In the genomic region with DNA sequence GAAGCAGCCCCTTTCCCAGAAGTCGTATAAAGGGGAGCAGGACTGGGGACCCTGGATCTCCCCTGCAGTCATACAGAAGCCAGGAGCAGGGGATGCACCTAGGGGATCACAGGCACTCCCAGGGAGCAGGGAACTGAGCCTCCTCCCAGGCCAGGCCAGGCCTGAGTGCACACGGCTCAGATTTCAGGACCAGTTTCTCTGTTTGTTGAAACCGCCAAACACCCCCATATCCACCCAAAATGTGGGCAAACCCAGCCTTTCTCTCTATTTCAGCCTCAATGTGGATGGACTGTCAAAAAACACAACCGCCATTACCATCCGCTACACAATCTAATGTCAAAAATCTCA, we compare ENCODE assay signal across 21 cellular contexts. TPM values are rescaled to one million over a fixed set of nuclear protein-coding genes. Genes with fewer than 3 reads are reported as not detected.
DNase-seq lines count a peak whose midpoint lies in the region; ATAC-seq and TF ChIP-seq lines count a peak whose summit lies in the region.
"Had no signal": no experiment of that assay in that cellular context is flagged by ENCODE, and none has a peak within 500 bp of the region (broad histone marks: within the 10 kb centered on the region; RNA-seq: fewer than 3 reads in every experiment).

No MANE protein-coding gene starts in this region.

- ATAC-seq in left cardiac atrium (no peak), gastroesophageal sphincter (no peak), aorta (ENCODE audit: low FRiP score) (no peak), GM21717 (IDR thresholded peaks at IDR 0.05; ENCODE audit: unreplicated experiment) (no peak), HG03469 (IDR thresholded peaks at IDR 0.05; ENCODE audit: unreplicated experiment) (no peak)
- ATAC-seq: HCT116; left lung; pancreas; stimulated activated naive CD8-positive, alpha-beta T cell treated with anti-CD3 and anti-CD28 coated beads, Interleukin-15, Interleukin-2, amounts not matched to agents 100 U/mL and 50 U/mL, for 24 hours had no signal

- no peak for TF ChIP-seq POLR2A in gastroesophageal sphincter (IDR thresholded peaks at IDR 0.05)

- H3K27ac Mint-ChIP-seq in osteocyte (ENCODE audit: unreplicated experiment), result peak overlapping the region; percentile 70

- H3K9me3 ChIP-seq in left ventricle myocardium inferior (replicated peaks) (peaks cover 12% of the 10 kb centered on the region), gastroesophageal sphincter (no peaks in the 10 kb centered on the region), aorta (ENCODE audit: control insufficient read depth, low read length) (no peaks in the 10 kb centered on the region)
- H3K9me3 ChIP-seq: BLaER1, colonic mucosa, pancreas had no signal

- in situ Hi-C loops in GM13977 (cut with MboI; ENCODE audit: low pct_unique_long_range_greater_than_20kb, low sequenced_read_pairs, unreplicated experiment), result no loop called here

- H3K36me3 ChIP-seq in left ventricle myocardium inferior (no peaks in the 10 kb centered on the region), gastroesophageal sphincter (no peaks in the 10 kb centered on the region), aorta (ENCODE audit: control insufficient read depth in 1 of 2, insufficient read depth in 2 of 2, low read length in 1 of 2) (no peaks in the 10 kb centered on the region)
- H3K36me3 ChIP-seq: BLaER1, colonic mucosa, left lung, pancreas had no signal

- H3K4me1 Mint-ChIP-seq in osteocyte (ENCODE audit: unreplicated experiment), result peaks cover 84% of the 10 kb centered on the region

- peaks cover 51% of the 10 kb centered on the region for H3K36me3 Mint-ChIP-seq in osteocyte (ENCODE audit: unreplicated experiment)

- H3K27ac ChIP-seq in left ventricle myocardium inferior (replicated peaks) (peak overlapping the region; percentile 64), gastroesophageal sphincter (peak overlapping the region; percentile 62 to 97 (median 90)), aorta (ENCODE audit: low read depth in 1 of 2, low read length in 2 of 2) (peak overlapping the region; percentile 49 to 90)
- H3K27ac ChIP-seq: BLaER1, colonic mucosa, left lung, pancreas, VCaP had no signal

- 47% methylated on average over 2 of the region's 5 CpGs; no CpG with 5 or more reads in 1 of the 2 donors for WGBS in gastroesophageal sphincter (ENCODE audit: low coverage in 1 of 2), 2 donors
- WGBS in aorta, 2 donors, result 32 to 51% methylated on average over 5 of the region's 5 CpGs

- no peaks in the 10 kb centered on the region for H3K27me3 Mint-ChIP-seq in osteocyte (ENCODE audit: unreplicated experiment)

- no peaks in the 10 kb centered on the region for H3K9me3 Mint-ChIP-seq in osteocyte (ENCODE audit: unreplicated experiment)

- H3K4me3 Mint-ChIP-seq in osteocyte (ENCODE audit: unreplicated experiment), result peak overlapping the region; percentile 44

- no peak for DNase-seq in left ventricle myocardium inferior
- no peak for DNase-seq in left cardiac atrium
- DNase-seq in osteocyte (ENCODE audit: extremely low spot score, unreplicated experiment), result no peak
- no peak for DNase-seq in aorta
- no peak for DNase-seq in GM13977 (ENCODE audit: low spot score)
- DNase-seq: activated CD4-positive, alpha-beta T cell treated with anti-CD3 and anti-CD28 coated beads, Interleukin-2, amount 50 U/mL, for 48 hours; activated naive CD4-positive, alpha-beta T cell; colonic mucosa; foreskin melanocyte; left lung; NCI-H1417; NCI-H526; pancreas; SHP77; stimulated activated naive CD8-positive, alpha-beta T cell treated with anti-CD3 and anti-CD28 coated beads, Interleukin-15, Interleukin-2, amounts not matched to agents 100 U/mL and 50 U/mL, for 24 hours had no signal

- TF ChIP-seq CTCF in left ventricle myocardium inferior (IDR thresholded peaks at IDR 0.05; ENCODE audit: borderline replicate concordance) (no peak), gastroesophageal sphincter (IDR thresholded peaks at IDR 0.05) (no peak), osteocyte (IDR thresholded peaks at IDR 0.05) (no peak), GM13977 (IDR thresholded peaks at IDR 0.05; ENCODE audit: extremely low read depth, insufficient read depth, missing control alignments) (no peak)

- H3K4me1 ChIP-seq in left ventricle myocardium inferior (peaks cover 50% of the 10 kb centered on the region), gastroesophageal sphincter (peaks cover 0 to 91% (median 2%) of the 10 kb centered on the region in 3 donors), aorta (ENCODE audit: control insufficient read depth in 1 of 2, insufficient read depth in 2 of 2, low read length in 2 of 2) (peaks cover 0 to 4% of the 10 kb centered on the region in 2 donors)
- H3K4me1 ChIP-seq: BLaER1, colonic mucosa, pancreas had no signal

- H3K27me3 ChIP-seq in left ventricle myocardium inferior (ENCODE audit: low read depth) (no peaks in the 10 kb centered on the region), gastroesophageal sphincter (no peaks in the 10 kb centered on the region), aorta (ENCODE audit: control insufficient read depth in 1 of 2, insufficient read depth in 2 of 2, low read length in 1 of 2) (no peaks in the 10 kb centered on the region)
- H3K27me3 ChIP-seq: BLaER1, colonic mucosa, pancreas had no signal

- intact Hi-C loops in left ventricle myocardium inferior (cut with micrococcal nuclease), result no loop called here
- intact Hi-C loops in left cardiac atrium (cut with DNase I), result no loop called here
- intact Hi-C loops in aorta (cut with DNase I), result loop anchor here in 1 of 2 donors (10.0 kb wide), 1 partner anchor 269 kb away; no protein-coding TSS in a partner anchor

- no peak for TF ChIP-seq EP300 in gastroesophageal sphincter (IDR thresholded peaks at IDR 0.05)

- H3K4me3 ChIP-seq in left ventricle myocardium inferior (no peak overlapping the region), gastroesophageal sphincter (peak overlapping the region in 1 of 2 donors; percentile 10), aorta (ENCODE audit: low read length in 2 of 2) (no peak overlapping the region)
- H3K4me3 ChIP-seq: BLaER1, colonic mucosa, left lung, pancreas had no signal

RNA-seq across cellular contexts. Expression of a gene that starts 17.5 kb away (rescaled TPM):
- total RNA-seq in left ventricle myocardium inferior, result 7.7 TPM
- total RNA-seq in left cardiac atrium, result 10 to 100 TPM; 12.8 to 13.1 TPM
- 10 to 100 TPM; 13.4 to 52.8 (median 28.5) TPM for total RNA-seq in gastroesophageal sphincter
- total RNA-seq in osteocyte, result 145 and 153 TPM in 2 replicates
- 10 to 100 TPM; 22.5 to 37.7 TPM for total RNA-seq in aorta
- 1 to 10 TPM; 2.1 to 4.2 TPM for polyA plus RNA-seq in aorta
